23 cellular contexts compared by ENCODE assay signal in genomic region chr6:116954938-116955337, GRCh38.
DNase-seq lines count a peak whose midpoint lies in the region; ATAC-seq and TF ChIP-seq lines count a peak whose summit lies in the region.
"Had no signal": no experiment of that assay in that cellular context is flagged by ENCODE, and none has a peak within 500 bp of the region (broad histone marks: within the 10 kb centered on the region; RNA-seq: fewer than 3 reads in every experiment).

No MANE protein-coding gene starts in this region.

- CTCF ChIA-PET in activated CD4-positive, alpha-beta memory T cell treated with anti-CD3 and anti-CD28 coated beads, Interleukin-2, amount 10 ng/mL, durations not matched to agents 7 days and 5 days (lab: Charles Lee), result no interaction called here

- DNase-seq in HT-29 (ENCODE audit: low spot score), result peak; percentile 60
- peak; percentile 21 to 60 (median 48) for DNase-seq in body of pancreas
- DNase-seq in mucosa of gallbladder (ENCODE audit: low spot score), result peak; percentile 33
- no peak for DNase-seq in psoas muscle
- DNase-seq in activated CD4-positive, alpha-beta memory T cell treated with anti-CD3 and anti-CD28 coated beads, Interleukin-2, amount 10 ng/mL, durations not matched to agents 7 days and 5 days, result no peak
- no peak for DNase-seq in foreskin keratinocyte
- DNase-seq: activated CD4-positive, alpha-beta T cell treated with anti-CD3 and anti-CD28 coated beads, Interleukin-2, amount 50 U/mL, for 48 hours; activated naive CD4-positive, alpha-beta T cell treated with Interleukin-2 at 50 U/mL for 16 hours; caudate nucleus; CD4-positive, CD25-positive, alpha-beta regulatory T cell; DMS79 treated with DMSO at 0.1 percent for 48 hours; IMR-90; left ventricle myocardium inferior; NCI-H1436 treated with DMSO at 0.1 percent for 48 hours; PC-3; SHP77 treated with DMSO at 0.1 percent for 48 hours; stimulated activated CD4-positive, alpha-beta T cell treated with anti-CD3 and anti-CD28 coated beads, Interleukin-12 subunit alpha, Interleukin-12 subunit beta, amount 100 ng/mL, for 4 hours; stimulated activated CD8-positive, alpha-beta memory T cell treated with anti-CD3 and anti-CD28 coated beads, Interleukin-4, amount 100 ng/mL, for 48 hours; substantia nigra had no signal

- intact Hi-C loops in body of pancreas (cut with DNase I), result no loop called here
- intact Hi-C loops in psoas muscle (cut with DNase I), result no loop called here

- POLR2A ChIA-PET in activated CD4-positive, alpha-beta memory T cell treated with anti-CD3 and anti-CD28 coated beads, Interleukin-2, amount 10 ng/mL, durations not matched to agents 7 days and 5 days (lab: Charles Lee), result no interaction called here

- H3K4me3 ChIP-seq in body of pancreas, result no peak overlapping the region
- no peak overlapping the region for H3K4me3 ChIP-seq in psoas muscle
- H3K4me3 ChIP-seq: gastroesophageal sphincter, left ventricle myocardium inferior, neural progenitor cell had no signal

- no peaks in the 10 kb centered on the region for H3K9me3 Mint-ChIP-seq in activated CD4-positive, alpha-beta memory T cell treated with anti-CD3 and anti-CD28 coated beads, Interleukin-2, amount 10 ng/mL, durations not matched to agents 7 days and 5 days
- H3K9me3 Mint-ChIP-seq: CD4-positive, CD25-positive, alpha-beta regulatory T cell; neural progenitor cell had no signal

- H3K27ac ChIP-seq in body of pancreas (peak overlapping the region in 1 of 4 donors; percentile 15), psoas muscle (no peak overlapping the region), foreskin keratinocyte (no peak overlapping the region)
- H3K27ac ChIP-seq: gastroesophageal sphincter, left ventricle myocardium inferior, neural progenitor cell had no signal

- ATAC-seq in GM18867 (IDR thresholded peaks at IDR 0.05; ENCODE audit: unreplicated experiment) (peak; percentile 72), body of pancreas (peak; percentile 84), psoas muscle (no peak), GM18505 (IDR thresholded peaks at IDR 0.05; ENCODE audit: unreplicated experiment) (no peak), foreskin keratinocyte (no peak)
- ATAC-seq: gastroesophageal sphincter, PC-3 had no signal

- H3K27ac Mint-ChIP-seq in activated CD4-positive, alpha-beta memory T cell treated with anti-CD3 and anti-CD28 coated beads, Interleukin-2, amount 10 ng/mL, durations not matched to agents 7 days and 5 days, result no peak overlapping the region
- H3K27ac Mint-ChIP-seq: CD4-positive, CD25-positive, alpha-beta regulatory T cell; neural progenitor cell had no signal

- TF ChIP-seq POLR2A in body of pancreas (IDR thresholded peaks at IDR 0.05) (no peak), GM18505 (IDR thresholded peaks at IDR 0.05; ENCODE audit: borderline replicate concordance, extremely low read depth, insufficient read depth, insufficient read length) (no peak)

- no peaks in the 10 kb centered on the region for H3K27me3 Mint-ChIP-seq in activated CD4-positive, alpha-beta memory T cell treated with anti-CD3 and anti-CD28 coated beads, Interleukin-2, amount 10 ng/mL, durations not matched to agents 7 days and 5 days

- no peaks in the 10 kb centered on the region for H3K9me3 ChIP-seq in body of pancreas
- H3K9me3 ChIP-seq in psoas muscle, result no peaks in the 10 kb centered on the region
- H3K9me3 ChIP-seq: gastroesophageal sphincter, left ventricle myocardium inferior had no signal

- H3K27me3 ChIP-seq in body of pancreas (no peaks in the 10 kb centered on the region), psoas muscle (ENCODE audit: insufficient read depth in 3 of 3, low read length in 2 of 3) (no peaks in the 10 kb centered on the region), foreskin keratinocyte (no peaks in the 10 kb centered on the region)
- H3K27me3 ChIP-seq: gastroesophageal sphincter, neural progenitor cell had no signal

- WGBS in body of pancreas, 2 donors, result 12 to 19% methylated on average over 7 of the region's 7 CpGs
- WGBS in psoas muscle, 3 donors, result 79 to 84% (median 81%) methylated on average over 7 of the region's 7 CpGs

- H3K36me3 ChIP-seq in body of pancreas (replicated peaks in 1 of 2; ENCODE audit: insufficient read depth in 1 of 2, low read depth in 2 of 2), result no peaks in the 10 kb centered on the region
- no peaks in the 10 kb centered on the region for H3K36me3 ChIP-seq in psoas muscle (ENCODE audit: insufficient read depth in 1 of 2, low read depth in 1 of 2)
- H3K36me3 ChIP-seq: gastroesophageal sphincter, left ventricle myocardium inferior, neural progenitor cell had no signal

- no peaks in the 10 kb centered on the region for H3K4me1 Mint-ChIP-seq in activated CD4-positive, alpha-beta memory T cell treated with anti-CD3 and anti-CD28 coated beads, Interleukin-2, amount 10 ng/mL, durations not matched to agents 7 days and 5 days
- H3K4me1 Mint-ChIP-seq: CD4-positive, CD25-positive, alpha-beta regulatory T cell had no signal

- H3K4me1 ChIP-seq in body of pancreas (peaks cover 13% of the 10 kb centered on the region), psoas muscle (no peaks in the 10 kb centered on the region), foreskin keratinocyte (no peaks in the 10 kb centered on the region)
- H3K4me1 ChIP-seq: gastroesophageal sphincter, left ventricle myocardium inferior, neural progenitor cell had no signal

- H3K4me3 Mint-ChIP-seq in activated CD4-positive, alpha-beta memory T cell treated with anti-CD3 and anti-CD28 coated beads, Interleukin-2, amount 10 ng/mL, durations not matched to agents 7 days and 5 days, result no peak overlapping the region
- H3K4me3 Mint-ChIP-seq: CD4-positive, CD25-positive, alpha-beta regulatory T cell; neural progenitor cell had no signal

- no peak for TF ChIP-seq CTCF in body of pancreas (IDR thresholded peaks at IDR 0.05)
- no peak for TF ChIP-seq CTCF in psoas muscle (IDR thresholded peaks at IDR 0.05)
- no peak for TF ChIP-seq CTCF in foreskin keratinocyte (conservative IDR thresholded peaks at IDR 0.05)

- no peaks in the 10 kb centered on the region for H3K36me3 Mint-ChIP-seq in activated CD4-positive, alpha-beta memory T cell treated with anti-CD3 and anti-CD28 coated beads, Interleukin-2, amount 10 ng/mL, durations not matched to agents 7 days and 5 days (ENCODE audit: low read depth)
- H3K36me3 Mint-ChIP-seq: CD4-positive, CD25-positive, alpha-beta regulatory T cell; neural progenitor cell had no signal

Comparison
In these comparisons a context has a peak if more than half of its experiments do, and no peak if none do; other contexts are left out.
1. ATAC-seq: peak in GM18867 (single experiment) and body of pancreas (single experiment); none in psoas muscle (0 of 4), GM18505 (single experiment) and foreskin keratinocyte (single experiment).
2. DNase-seq: peak in HT-29 (single experiment), body of pancreas (4 of 4) and mucosa of gallbladder (single experiment); none in psoas muscle (0 of 2), activated CD4-positive, alpha-beta memory T cell treated with anti-CD3 and anti-CD28 coated beads, Interleukin-2, amount 10 ng/mL, durations not matched to agents 7 days and 5 days (single experiment) and foreskin keratinocyte (0 of 2).